Comparison of ENCODE assay signal across 1 cellular context in genomic region chr14:20662968-20663731, GRCh38.
TF ChIP-seq lines count a peak whose summit lies in the region.

No MANE protein-coding gene starts in this region.

TF ChIP-seq in HepG2, 621 proteins besides CTCF, POLR2A, EP300 and RAD21 (continued from another document and continues in another):
- TF ChIP-seq SPEN (CRISPR knock-in tag; IDR thresholded peaks at IDR 0.05; ENCODE audit: low read depth) (no peak), MIER2 (CRISPR knock-in tag; IDR thresholded peaks at IDR 0.05) (peak; percentile 67; the same call in 1 of the 2 replicates), ZNF383 (CRISPR knock-in tag; IDR thresholded peaks at IDR 0.05; ENCODE audit: borderline replicate concordance) (0 out of 2 replicates have a peak, but pooled peaks have one; percentile 33), THAP11 (CRISPR knock-in tag; IDR thresholded peaks at IDR 0.05) (peak; percentile 72), ZNF780A (CRISPR knock-in tag; IDR thresholded peaks at IDR 0.05) (no peak), REPIN1 (CRISPR knock-in tag; IDR thresholded peaks at IDR 0.05; ENCODE audit: borderline replicate concordance, low read depth) (peak; percentile 50; the same call in 1 of the 2 replicates), HOXA5 (CRISPR knock-in tag; IDR thresholded peaks at IDR 0.05) (peak; percentile 80; the same call in 1 of the 2 replicates), ZMYM2 (CRISPR knock-in tag; IDR thresholded peaks at IDR 0.05) (peak; percentile 96), MIXL1 (CRISPR knock-in tag; IDR thresholded peaks at IDR 0.05) (peak; percentile 80), DZIP1 (CRISPR knock-in tag; IDR thresholded peaks at IDR 0.05) (no peak), ZBTB7B (CRISPR knock-in tag; IDR thresholded peaks at IDR 0.05) (0 out of 2 replicates have a peak, but pooled peaks have one; percentile 24), EHMT2 (IDR thresholded peaks at IDR 0.05; ENCODE audit: borderline replicate concordance, low read depth, low read length) (peak; percentile 60; the same call in 1 of the 2 replicates), ZNF766 (CRISPR knock-in tag; IDR thresholded peaks at IDR 0.05; ENCODE audit: borderline replicate concordance) (no peak), ZBTB38 (CRISPR knock-in tag; IDR thresholded peaks at IDR 0.05) (peak; percentile 75; the same call in 1 of the 2 replicates), ZBTB2 (CRISPR knock-in tag; IDR thresholded peaks at IDR 0.05; ENCODE audit: low read depth) (no peak), ZNF691 (CRISPR knock-in tag; IDR thresholded peaks at IDR 0.05; ENCODE audit: borderline replicate concordance, low read depth) (peak; percentile 28; the same call in 1 of the 2 replicates), SIN3A (IDR thresholded peaks at IDR 0.05; ENCODE audit: borderline replicate concordance, low read depth, low read length) (no peak), DNMT3B (CRISPR knock-in tag; conservative IDR thresholded peaks at IDR 0.05) (no peak), NCOA2 (CRISPR knock-in tag; IDR thresholded peaks at IDR 0.05) (peak; percentile 29; the same call in 1 of the 2 replicates), U2AF2 (IDR thresholded peaks at IDR 0.05; ENCODE audit: low read depth, low read length) (no peak), GATAD2A (CRISPR knock-in tag; IDR thresholded peaks at IDR 0.05) (peak; percentile 80), ZNF264 (CRISPR knock-in tag; IDR thresholded peaks at IDR 0.05) (no peak), ZNF776 (CRISPR knock-in tag; IDR thresholded peaks at IDR 0.05) (no peak), CBX2 (IDR thresholded peaks at IDR 0.05; ENCODE audit: low read depth, low read length) (no peak), CBX2 (CRISPR knock-in tag; IDR thresholded peaks at IDR 0.05; ENCODE audit: low read depth) (0 out of 2 replicates have a peak, but pooled peaks have one; percentile 34), ZBTB25 (CRISPR knock-in tag; IDR thresholded peaks at IDR 0.05) (peak; percentile 63; the same call in 1 of the 2 replicates), MYC (CRISPR knock-in tag; IDR thresholded peaks at IDR 0.05; ENCODE audit: borderline replicate concordance) (no peak), ZNF367 (CRISPR knock-in tag; IDR thresholded peaks at IDR 0.05; ENCODE audit: borderline replicate concordance) (no peak), POGK (CRISPR knock-in tag; conservative IDR thresholded peaks at IDR 0.05) (no peak), WIZ (CRISPR knock-in tag; IDR thresholded peaks at IDR 0.05) (no peak), SAP130 (CRISPR knock-in tag; IDR thresholded peaks at IDR 0.05; ENCODE audit: low read depth) (peak; percentile 57), ZNF33A (CRISPR knock-in tag; IDR thresholded peaks at IDR 0.05; ENCODE audit: borderline replicate concordance) (no peak), RXRB (CRISPR knock-in tag; IDR thresholded peaks at IDR 0.05; ENCODE audit: borderline replicate concordance) (peak; percentile 55; the same call in 1 of the 2 replicates), STAG1 (CRISPR knock-in tag; IDR thresholded peaks at IDR 0.05) (peak; percentile 90), SOX13 (IDR thresholded peaks at IDR 0.05) (no peak), SOX13 (CRISPR knock-in tag; conservative IDR thresholded peaks at IDR 0.05 in 1 of 2, IDR thresholded peaks at IDR 0.05 in 1 of 2) (no peak; a peak in 1 of 4 replicates), ZNF34 (CRISPR knock-in tag; IDR thresholded peaks at IDR 0.05; ENCODE audit: borderline replicate concordance) (0 out of 2 replicates have a peak, but pooled peaks have one; percentile 91), ZNF331 (CRISPR knock-in tag; IDR thresholded peaks at IDR 0.05) (peak; percentile 86), ZNF44 (CRISPR knock-in tag; IDR thresholded peaks at IDR 0.05) (no peak), ZNF569 (CRISPR knock-in tag; IDR thresholded peaks at IDR 0.05; ENCODE audit: borderline replicate concordance) (no peak), ZGPAT (CRISPR knock-in tag; IDR thresholded peaks at IDR 0.05) (peak; percentile 84)
- TF ChIP-seq, protein P1, sequence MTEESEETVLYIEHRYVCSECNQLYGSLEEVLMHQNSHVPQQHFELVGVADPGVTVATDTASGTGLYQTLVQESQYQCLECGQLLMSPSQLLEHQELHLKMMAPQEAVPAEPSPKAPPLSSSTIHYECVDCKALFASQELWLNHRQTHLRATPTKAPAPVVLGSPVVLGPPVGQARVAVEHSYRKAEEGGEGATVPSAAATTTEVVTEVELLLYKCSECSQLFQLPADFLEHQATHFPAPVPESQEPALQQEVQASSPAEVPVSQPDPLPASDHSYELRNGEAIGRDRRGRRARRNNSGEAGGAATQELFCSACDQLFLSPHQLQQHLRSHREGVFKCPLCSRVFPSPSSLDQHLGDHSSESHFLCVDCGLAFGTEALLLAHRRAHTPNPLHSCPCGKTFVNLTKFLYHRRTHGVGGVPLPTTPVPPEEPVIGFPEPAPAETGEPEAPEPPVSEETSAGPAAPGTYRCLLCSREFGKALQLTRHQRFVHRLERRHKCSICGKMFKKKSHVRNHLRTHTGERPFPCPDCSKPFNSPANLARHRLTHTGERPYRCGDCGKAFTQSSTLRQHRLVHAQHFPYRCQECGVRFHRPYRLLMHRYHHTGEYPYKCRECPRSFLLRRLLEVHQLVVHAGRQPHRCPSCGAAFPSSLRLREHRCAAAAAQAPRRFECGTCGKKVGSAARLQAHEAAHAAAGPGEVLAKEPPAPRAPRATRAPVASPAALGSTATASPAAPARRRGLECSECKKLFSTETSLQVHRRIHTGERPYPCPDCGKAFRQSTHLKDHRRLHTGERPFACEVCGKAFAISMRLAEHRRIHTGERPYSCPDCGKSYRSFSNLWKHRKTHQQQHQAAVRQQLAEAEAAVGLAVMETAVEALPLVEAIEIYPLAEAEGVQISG (CRISPR knock-in tag; IDR thresholded peaks at IDR 0.05) = peak; percentile 70
- TF ChIP-seq, protein P2, sequence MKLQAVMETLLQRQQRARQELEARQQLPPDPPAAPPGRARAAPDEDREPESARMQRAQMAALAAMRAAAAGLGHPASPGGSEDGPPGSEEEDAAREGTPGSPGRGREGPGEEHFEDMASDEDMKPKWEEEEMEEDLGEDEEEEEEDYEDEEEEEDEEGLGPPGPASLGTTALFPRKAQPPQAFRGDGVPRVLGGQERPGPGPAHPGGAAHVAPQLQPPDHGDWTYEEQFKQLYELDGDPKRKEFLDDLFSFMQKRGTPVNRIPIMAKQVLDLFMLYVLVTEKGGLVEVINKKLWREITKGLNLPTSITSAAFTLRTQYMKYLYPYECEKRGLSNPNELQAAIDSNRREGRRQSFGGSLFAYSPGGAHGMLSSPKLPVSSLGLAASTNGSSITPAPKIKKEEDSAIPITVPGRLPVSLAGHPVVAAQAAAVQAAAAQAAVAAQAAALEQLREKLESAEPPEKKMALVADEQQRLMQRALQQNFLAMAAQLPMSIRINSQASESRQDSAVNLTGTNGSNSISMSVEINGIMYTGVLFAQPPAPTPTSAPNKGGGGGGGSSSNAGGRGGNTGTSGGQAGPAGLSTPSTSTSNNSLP (IDR thresholded peaks at IDR 0.05; ENCODE audit: low read depth, low read length) = no peak
- TF ChIP-seq, protein P3, sequence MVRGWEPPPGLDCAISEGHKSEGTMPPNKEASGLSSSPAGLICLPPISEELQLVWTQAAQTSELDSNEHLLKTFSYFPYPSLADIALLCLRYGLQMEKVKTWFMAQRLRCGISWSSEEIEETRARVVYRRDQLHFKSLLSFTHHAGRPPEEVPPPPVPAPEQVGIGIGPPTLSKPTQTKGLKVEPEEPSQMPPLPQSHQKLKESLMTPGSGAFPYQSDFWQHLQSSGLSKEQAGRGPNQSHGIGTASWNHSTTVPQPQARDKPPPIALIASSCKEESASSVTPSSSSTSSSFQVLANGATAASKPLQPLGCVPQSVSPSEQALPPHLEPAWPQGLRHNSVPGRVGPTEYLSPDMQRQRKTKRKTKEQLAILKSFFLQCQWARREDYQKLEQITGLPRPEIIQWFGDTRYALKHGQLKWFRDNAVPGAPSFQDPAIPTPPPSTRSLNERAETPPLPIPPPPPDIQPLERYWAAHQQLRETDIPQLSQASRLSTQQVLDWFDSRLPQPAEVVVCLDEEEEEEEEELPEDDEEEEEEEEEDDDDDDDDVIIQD (CRISPR knock-in tag; IDR thresholded peaks at IDR 0.05; ENCODE audit: low read depth) = 0 out of 2 replicates have a peak, but pooled peaks have one; percentile 19
- TF ChIP-seq, protein P4, sequence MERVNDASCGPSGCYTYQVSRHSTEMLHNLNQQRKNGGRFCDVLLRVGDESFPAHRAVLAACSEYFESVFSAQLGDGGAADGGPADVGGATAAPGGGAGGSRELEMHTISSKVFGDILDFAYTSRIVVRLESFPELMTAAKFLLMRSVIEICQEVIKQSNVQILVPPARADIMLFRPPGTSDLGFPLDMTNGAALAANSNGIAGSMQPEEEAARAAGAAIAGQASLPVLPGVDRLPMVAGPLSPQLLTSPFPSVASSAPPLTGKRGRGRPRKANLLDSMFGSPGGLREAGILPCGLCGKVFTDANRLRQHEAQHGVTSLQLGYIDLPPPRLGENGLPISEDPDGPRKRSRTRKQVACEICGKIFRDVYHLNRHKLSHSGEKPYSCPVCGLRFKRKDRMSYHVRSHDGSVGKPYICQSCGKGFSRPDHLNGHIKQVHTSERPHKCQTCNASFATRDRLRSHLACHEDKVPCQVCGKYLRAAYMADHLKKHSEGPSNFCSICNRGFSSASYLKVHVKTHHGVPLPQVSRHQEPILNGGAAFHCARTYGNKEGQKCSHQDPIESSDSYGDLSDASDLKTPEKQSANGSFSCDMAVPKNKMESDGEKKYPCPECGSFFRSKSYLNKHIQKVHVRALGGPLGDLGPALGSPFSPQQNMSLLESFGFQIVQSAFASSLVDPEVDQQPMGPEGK (CRISPR knock-in tag; IDR thresholded peaks at IDR 0.05) = 0 out of 2 replicates have a peak, but pooled peaks have one; percentile 14
- TF ChIP-seq, protein P5, sequence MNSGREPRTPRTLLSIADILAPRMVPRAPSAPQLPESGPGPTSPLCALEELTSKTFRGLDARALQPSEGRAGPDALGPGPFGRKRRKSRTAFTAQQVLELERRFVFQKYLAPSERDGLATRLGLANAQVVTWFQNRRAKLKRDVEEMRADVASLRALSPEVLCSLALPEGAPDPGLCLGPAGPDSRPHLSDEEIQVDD (CRISPR knock-in tag; IDR thresholded peaks at IDR 0.05; ENCODE audit: borderline replicate concordance) = no peak
